1 cellular context compared by ENCODE assay signal in the genomic region with DNA sequence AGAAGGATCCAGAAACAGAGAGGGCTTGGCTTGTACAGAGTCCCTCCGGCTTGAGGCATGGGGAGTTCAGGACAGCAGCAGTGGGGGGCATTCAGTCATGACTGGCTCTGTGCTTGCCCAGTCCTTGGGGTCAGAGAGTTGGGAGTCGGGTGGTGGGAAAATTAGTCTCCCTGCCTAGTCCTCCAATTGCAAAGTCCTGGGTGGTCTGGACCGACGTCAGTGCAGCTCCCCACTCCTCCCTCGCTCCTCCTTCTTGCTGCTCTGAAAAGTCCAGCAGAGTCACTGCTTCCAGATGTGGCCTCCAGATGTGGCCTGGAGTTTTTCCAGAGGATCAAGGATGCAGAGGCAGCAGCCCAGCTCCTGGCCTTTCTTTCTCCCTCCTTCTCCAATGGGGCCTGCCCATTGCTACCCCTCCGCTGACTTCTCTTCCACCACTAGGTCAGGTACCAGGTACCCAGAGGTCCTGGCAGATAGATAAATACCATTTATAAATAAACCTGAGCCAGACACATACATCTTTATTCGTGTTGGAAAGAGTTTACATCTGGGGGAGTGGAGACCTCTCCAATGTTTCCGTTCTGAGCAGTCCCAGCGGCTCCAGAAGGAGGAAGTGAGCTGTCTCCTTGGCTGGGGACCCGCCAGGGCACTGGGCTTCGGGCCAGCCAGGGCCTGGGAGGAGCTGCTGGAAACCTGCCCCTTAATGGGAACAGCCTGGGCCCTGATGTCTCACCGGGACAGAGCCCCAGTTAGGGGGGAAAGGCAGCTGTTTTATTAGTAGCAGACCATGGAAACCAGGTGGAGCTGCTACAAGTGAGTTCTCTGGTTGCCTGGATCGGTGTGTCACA.
TF ChIP-seq lines count a peak whose summit lies in the region.

No MANE protein-coding gene starts in this region.

TF ChIP-seq in GM23338, 12 proteins besides CTCF, POLR2A, EP300 and RAD21 (continued from another document):
- TF ChIP-seq, protein P1, sequence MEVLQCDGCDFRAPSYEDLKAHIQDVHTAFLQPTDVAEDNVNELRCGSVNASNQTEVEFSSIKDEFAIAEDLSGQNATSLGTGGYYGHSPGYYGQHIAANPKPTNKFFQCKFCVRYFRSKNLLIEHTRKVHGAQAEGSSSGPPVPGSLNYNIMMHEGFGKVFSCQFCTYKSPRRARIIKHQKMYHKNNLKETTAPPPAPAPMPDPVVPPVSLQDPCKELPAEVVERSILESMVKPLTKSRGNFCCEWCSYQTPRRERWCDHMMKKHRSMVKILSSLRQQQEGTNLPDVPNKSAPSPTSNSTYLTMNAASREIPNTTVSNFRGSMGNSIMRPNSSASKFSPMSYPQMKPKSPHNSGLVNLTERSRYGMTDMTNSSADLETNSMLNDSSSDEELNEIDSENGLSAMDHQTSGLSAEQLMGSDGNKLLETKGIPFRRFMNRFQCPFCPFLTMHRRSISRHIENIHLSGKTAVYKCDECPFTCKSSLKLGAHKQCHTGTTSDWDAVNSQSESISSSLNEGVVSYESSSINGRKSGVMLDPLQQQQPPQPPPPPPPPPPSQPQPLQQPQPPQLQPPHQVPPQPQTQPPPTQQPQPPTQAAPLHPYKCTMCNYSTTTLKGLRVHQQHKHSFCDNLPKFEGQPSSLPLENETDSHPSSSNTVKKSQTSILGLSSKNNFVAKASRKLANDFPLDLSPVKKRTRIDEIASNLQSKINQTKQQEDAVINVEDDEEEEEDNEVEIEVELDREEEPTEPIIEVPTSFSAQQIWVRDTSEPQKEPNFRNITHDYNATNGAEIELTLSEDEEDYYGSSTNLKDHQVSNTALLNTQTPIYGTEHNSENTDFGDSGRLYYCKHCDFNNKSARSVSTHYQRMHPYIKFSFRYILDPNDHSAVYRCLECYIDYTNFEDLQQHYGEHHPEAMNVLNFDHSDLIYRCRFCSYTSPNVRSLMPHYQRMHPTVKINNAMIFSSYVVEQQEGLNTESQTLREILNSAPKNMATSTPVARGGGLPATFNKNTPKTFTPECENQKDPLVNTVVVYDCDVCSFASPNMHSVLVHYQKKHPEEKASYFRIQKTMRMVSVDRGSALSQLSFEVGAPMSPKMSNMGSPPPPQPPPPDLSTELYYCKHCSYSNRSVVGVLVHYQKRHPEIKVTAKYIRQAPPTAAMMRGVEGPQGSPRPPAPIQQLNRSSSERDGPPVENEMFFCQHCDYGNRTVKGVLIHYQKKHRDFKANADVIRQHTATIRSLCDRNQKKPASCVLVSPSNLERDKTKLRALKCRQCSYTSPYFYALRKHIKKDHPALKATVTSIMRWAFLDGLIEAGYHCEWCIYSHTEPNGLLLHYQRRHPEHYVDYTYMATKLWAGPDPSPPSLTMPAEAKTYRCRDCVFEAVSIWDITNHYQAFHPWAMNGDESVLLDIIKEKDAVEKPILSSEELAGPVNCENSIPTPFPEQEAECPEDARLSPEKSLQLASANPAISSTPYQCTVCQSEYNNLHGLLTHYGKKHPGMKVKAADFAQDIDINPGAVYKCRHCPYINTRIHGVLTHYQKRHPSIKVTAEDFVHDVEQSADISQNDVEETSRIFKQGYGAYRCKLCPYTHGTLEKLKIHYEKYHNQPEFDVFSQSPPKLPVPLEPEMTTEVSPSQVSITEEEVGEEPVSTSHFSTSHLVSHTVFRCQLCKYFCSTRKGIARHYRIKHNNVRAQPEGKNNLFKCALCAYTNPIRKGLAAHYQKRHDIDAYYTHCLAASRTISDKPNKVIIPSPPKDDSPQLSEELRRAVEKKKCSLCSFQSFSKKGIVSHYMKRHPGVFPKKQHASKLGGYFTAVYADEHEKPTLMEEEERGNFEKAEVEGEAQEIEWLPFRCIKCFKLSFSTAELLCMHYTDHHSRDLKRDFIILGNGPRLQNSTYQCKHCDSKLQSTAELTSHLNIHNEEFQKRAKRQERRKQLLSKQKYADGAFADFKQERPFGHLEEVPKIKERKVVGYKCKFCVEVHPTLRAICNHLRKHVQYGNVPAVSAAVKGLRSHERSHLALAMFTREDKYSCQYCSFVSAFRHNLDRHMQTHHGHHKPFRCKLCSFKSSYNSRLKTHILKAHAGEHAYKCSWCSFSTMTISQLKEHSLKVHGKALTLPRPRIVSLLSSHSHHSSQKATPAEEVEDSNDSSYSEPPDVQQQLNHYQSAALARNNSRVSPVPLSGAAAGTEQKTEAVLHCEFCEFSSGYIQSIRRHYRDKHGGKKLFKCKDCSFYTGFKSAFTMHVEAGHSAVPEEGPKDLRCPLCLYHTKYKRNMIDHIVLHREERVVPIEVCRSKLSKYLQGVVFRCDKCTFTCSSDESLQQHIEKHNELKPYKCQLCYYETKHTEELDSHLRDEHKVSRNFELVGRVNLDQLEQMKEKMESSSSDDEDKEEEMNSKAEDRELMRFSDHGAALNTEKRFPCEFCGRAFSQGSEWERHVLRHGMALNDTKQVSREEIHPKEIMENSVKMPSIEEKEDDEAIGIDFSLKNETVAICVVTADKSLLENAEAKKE (CRISPR knock-in tag; IDR thresholded peaks at IDR 0.05) = no peak
- TF ChIP-seq NANOG (IDR thresholded peaks at IDR 0.05; ENCODE audit: borderline replicate concordance) (no peak), EZH2phosphoT487 (IDR thresholded peaks at IDR 0.05; ENCODE audit: unreplicated experiment) (no peak), CREB1 (CRISPR knock-in tag; IDR thresholded peaks at IDR 0.05; ENCODE audit: low read depth) (no peak), STAT1 (IDR thresholded peaks at IDR 0.05; ENCODE audit: unreplicated experiment) (no peak), EZH2 (IDR thresholded peaks at IDR 0.05; ENCODE audit: low read depth, unreplicated experiment) (no peak)
- TF ChIP-seq, protein P2, sequence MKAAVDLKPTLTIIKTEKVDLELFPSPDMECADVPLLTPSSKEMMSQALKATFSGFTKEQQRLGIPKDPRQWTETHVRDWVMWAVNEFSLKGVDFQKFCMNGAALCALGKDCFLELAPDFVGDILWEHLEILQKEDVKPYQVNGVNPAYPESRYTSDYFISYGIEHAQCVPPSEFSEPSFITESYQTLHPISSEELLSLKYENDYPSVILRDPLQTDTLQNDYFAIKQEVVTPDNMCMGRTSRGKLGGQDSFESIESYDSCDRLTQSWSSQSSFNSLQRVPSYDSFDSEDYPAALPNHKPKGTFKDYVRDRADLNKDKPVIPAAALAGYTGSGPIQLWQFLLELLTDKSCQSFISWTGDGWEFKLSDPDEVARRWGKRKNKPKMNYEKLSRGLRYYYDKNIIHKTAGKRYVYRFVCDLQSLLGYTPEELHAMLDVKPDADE (IDR thresholded peaks at IDR 0.05) = no peak
- TF ChIP-seq, protein P3, sequence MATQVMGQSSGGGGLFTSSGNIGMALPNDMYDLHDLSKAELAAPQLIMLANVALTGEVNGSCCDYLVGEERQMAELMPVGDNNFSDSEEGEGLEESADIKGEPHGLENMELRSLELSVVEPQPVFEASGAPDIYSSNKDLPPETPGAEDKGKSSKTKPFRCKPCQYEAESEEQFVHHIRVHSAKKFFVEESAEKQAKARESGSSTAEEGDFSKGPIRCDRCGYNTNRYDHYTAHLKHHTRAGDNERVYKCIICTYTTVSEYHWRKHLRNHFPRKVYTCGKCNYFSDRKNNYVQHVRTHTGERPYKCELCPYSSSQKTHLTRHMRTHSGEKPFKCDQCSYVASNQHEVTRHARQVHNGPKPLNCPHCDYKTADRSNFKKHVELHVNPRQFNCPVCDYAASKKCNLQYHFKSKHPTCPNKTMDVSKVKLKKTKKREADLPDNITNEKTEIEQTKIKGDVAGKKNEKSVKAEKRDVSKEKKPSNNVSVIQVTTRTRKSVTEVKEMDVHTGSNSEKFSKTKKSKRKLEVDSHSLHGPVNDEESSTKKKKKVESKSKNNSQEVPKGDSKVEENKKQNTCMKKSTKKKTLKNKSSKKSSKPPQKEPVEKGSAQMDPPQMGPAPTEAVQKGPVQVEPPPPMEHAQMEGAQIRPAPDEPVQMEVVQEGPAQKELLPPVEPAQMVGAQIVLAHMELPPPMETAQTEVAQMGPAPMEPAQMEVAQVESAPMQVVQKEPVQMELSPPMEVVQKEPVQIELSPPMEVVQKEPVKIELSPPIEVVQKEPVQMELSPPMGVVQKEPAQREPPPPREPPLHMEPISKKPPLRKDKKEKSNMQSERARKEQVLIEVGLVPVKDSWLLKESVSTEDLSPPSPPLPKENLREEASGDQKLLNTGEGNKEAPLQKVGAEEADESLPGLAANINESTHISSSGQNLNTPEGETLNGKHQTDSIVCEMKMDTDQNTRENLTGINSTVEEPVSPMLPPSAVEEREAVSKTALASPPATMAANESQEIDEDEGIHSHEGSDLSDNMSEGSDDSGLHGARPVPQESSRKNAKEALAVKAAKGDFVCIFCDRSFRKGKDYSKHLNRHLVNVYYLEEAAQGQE (IDR thresholded peaks at IDR 0.05; ENCODE audit: unreplicated experiment) = no peak
TF ChIP-seq in GM23338: peak in this region for 0.
